Comparison of ENCODE assay signal across 34 cellular contexts in the genomic region with DNA sequence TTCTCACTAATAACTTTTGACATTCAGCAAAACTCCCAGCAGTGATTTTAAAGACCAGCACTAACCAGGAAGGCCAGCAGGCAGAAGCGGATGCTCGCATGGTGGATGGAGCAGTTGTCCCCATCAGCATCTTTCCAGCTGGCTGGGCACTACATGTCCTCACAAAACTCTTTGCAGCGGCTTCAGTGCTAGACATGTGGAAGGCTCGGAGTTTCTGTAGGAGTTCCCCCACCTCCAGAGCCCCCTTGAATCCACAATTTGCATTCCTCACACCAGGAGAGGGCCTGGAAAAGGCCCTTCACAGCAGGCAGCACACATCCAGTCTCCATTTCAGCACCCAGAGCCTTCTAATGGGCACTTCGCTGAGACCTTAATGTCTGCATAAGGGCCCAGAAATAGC.
DNase-seq lines count a peak whose midpoint lies in the region; ATAC-seq and TF ChIP-seq lines count a peak whose summit lies in the region.
"Had no signal": no experiment of that assay in that cellular context is flagged by ENCODE, and none has a peak within 500 bp of the region (broad histone marks: within the 10 kb centered on the region; RNA-seq: fewer than 3 reads in every experiment).

No MANE protein-coding gene starts in this region.

- H3K27me3 Mint-ChIP-seq in endodermal cell (ENCODE audit: insufficient read depth) = no peaks in the 10 kb centered on the region
- H3K27me3 Mint-ChIP-seq in nephron progenitor cell (ENCODE audit: low read depth, poor library complexity) = peaks cover 6% of the 10 kb centered on the region
- H3K27me3 Mint-ChIP-seq: CD4-positive, alpha-beta T cell; CD4-positive, CD25-positive, alpha-beta regulatory T cell had no signal

- no peaks in the 10 kb centered on the region for H3K9me3 ChIP-seq in endodermal cell (ENCODE audit: control insufficient read depth, low read length)
- H3K9me3 ChIP-seq: A549, BE2C, BLaER1, Caco-2 had no signal

- no peak overlapping the region for H3K23ac ChIP-seq in mesendoderm (ENCODE audit: low read length)

- H3K18ac ChIP-seq in mesendoderm (ENCODE audit: low read length) = no peak overlapping the region

- H3K79me2 ChIP-seq in mesendoderm (ENCODE audit: control insufficient read depth, insufficient read depth, low read length) = no peaks in the 10 kb centered on the region

- H3K27me3 ChIP-seq in endodermal cell (ENCODE audit: control insufficient read depth, insufficient read depth, low read length, poor library complexity, severe bottlenecking) (no peaks in the 10 kb centered on the region), mesendoderm (ENCODE audit: insufficient read depth, low read length, poor library complexity) (no peaks in the 10 kb centered on the region)
- H3K27me3 ChIP-seq: BLaER1 had no signal

- no peak overlapping the region for H3K27ac Mint-ChIP-seq in endodermal cell
- H3K27ac Mint-ChIP-seq in nephron progenitor cell = no peak overlapping the region
- H3K27ac Mint-ChIP-seq: B cell; CD14-positive monocyte; CD4-positive, alpha-beta memory T cell; CD4-positive, alpha-beta T cell; CD4-positive, CD25-positive, alpha-beta regulatory T cell; CD8-positive, alpha-beta memory T cell; CD8-positive, alpha-beta T cell had no signal

- H3K4me3 Mint-ChIP-seq in endodermal cell = no peak overlapping the region
- H3K4me3 Mint-ChIP-seq in nephron progenitor cell = no peak overlapping the region
- H3K4me3 Mint-ChIP-seq: B cell; CD4-positive, alpha-beta memory T cell; CD4-positive, alpha-beta T cell; CD4-positive, CD25-positive, alpha-beta regulatory T cell; CD8-positive, alpha-beta memory T cell; CD8-positive, alpha-beta T cell had no signal

- H3K79me1 ChIP-seq in mesendoderm (ENCODE audit: low read length) = no peaks in the 10 kb centered on the region

- H2BK120ac ChIP-seq in mesendoderm (ENCODE audit: low read depth, low read length) = no peak overlapping the region

- H2BK15ac ChIP-seq in mesendoderm (replicated peaks; ENCODE audit: low read depth) = no peak overlapping the region

- 85 to 93% methylated on average over 3 to 5 of the region's 5 CpGs for WGBS in endodermal cell (ENCODE audit: insufficient coverage in 1 of 2, insufficient read length in 1 of 2), 2 experiments
- no CpG with 5 or more reads among the region's 5 CpGs for WGBS in mesendoderm (ENCODE audit: extremely low coverage, insufficient coverage, low lambda C conversion rate)

- DNase-seq in ELF-1 (ENCODE audit: low read depth, low spot score) (peak; percentile 4), endodermal cell (peak; percentile 55), iPS-NIHi7 (ENCODE audit: extremely low spot score) (peak; percentile 24), mesendoderm (peak; percentile 62), COR-L47 (lab: John Stamatoyannopoulos, UW) (no peak), OCI-M1 (lab: John Stamatoyannopoulos, UW) (no peak), nephron progenitor cell (no peak)
- DNase-seq: 8988T; ACHN; AML-193; BE2C; C1 segment of cervical spinal cord; Caco-2; Calu3; CD4-positive, alpha-beta memory T cell; CD4-positive, alpha-beta T cell; CD4-positive, CD25-positive, alpha-beta regulatory T cell; CD8-positive, alpha-beta memory T cell; CD8-positive, alpha-beta T cell; DMS 273 treated with DMSO at 0.1 percent for 48 hours; DMS153; DMS53; DMS79; DMS79 treated with DMSO at 0.1 percent for 48 hours; DND-41; EL had no signal

- H3K56ac ChIP-seq in mesendoderm (ENCODE audit: low read length) = no peak overlapping the region

- no peak overlapping the region for H3K4ac ChIP-seq in mesendoderm (ENCODE audit: low read depth, low read length)

- peaks cover 7% of the 10 kb centered on the region for H3K4me1 Mint-ChIP-seq in endodermal cell
- no peaks in the 10 kb centered on the region for H3K4me1 Mint-ChIP-seq in nephron progenitor cell
- H3K4me1 Mint-ChIP-seq: B cell; CD14-positive monocyte; CD4-positive, alpha-beta memory T cell; CD4-positive, CD25-positive, alpha-beta regulatory T cell; CD8-positive, alpha-beta memory T cell had no signal

- H3K36me3 Mint-ChIP-seq in endodermal cell (ENCODE audit: low read depth) = no peaks in the 10 kb centered on the region
- no peaks in the 10 kb centered on the region for H3K36me3 Mint-ChIP-seq in nephron progenitor cell (ENCODE audit: low read depth)
- H3K36me3 Mint-ChIP-seq: CD14-positive monocyte; CD4-positive, CD25-positive, alpha-beta regulatory T cell; CD8-positive, alpha-beta memory T cell; CD8-positive, alpha-beta T cell had no signal

- H4K8ac ChIP-seq in mesendoderm (ENCODE audit: low read depth, low read length) = peak overlapping the region; percentile 1

- peaks cover 4% of the 10 kb centered on the region for H3K4me1 ChIP-seq in endodermal cell (ENCODE audit: control insufficient read depth, insufficient read depth, low read length)
- no peaks in the 10 kb centered on the region for H3K4me1 ChIP-seq in mesendoderm (ENCODE audit: control insufficient read depth, low read depth, low read length)
- H3K4me1 ChIP-seq: A549; BE2C; BLaER1; BLaER1 treated with 17β-estradiol and CSF1 and Interleukin-3, amounts not matched to agents 10 nM and 100 nM; Caco-2 had no signal

- TF ChIP-seq CTCF in endodermal cell (conservative IDR thresholded peaks at IDR 0.05) (no peak), nephron progenitor cell (IDR thresholded peaks at IDR 0.05) (no peak)

- H3K9ac ChIP-seq in endodermal cell (ENCODE audit: extremely low read depth, low read length, poor library complexity, severe bottlenecking) (no peak overlapping the region), mesendoderm (ENCODE audit: low read length) (no peak overlapping the region)
- H3K9ac ChIP-seq: BLaER1; BLaER1 treated with 17β-estradiol and CSF1 and Interleukin-3, amounts not matched to agents 10 nM and 100 nM had no signal

- H3K4me3 ChIP-seq in endodermal cell (ENCODE audit: low read length) (no peak overlapping the region), mesendoderm (ENCODE audit: low read length) (no peak overlapping the region)
- H3K4me3 ChIP-seq: A549; BLaER1; BLaER1 treated with 17β-estradiol and CSF1 and Interleukin-3, amounts not matched to agents 10 nM and 100 nM had no signal

- no peak overlapping the region for H2AK5ac ChIP-seq in mesendoderm (ENCODE audit: low read length)

- ATAC-seq in HG03439 (IDR thresholded peaks at IDR 0.05; ENCODE audit: unreplicated experiment) = no peak
- ATAC-seq: A549; CD8-positive, alpha-beta T cell had no signal

- H3K27ac ChIP-seq in endodermal cell (ENCODE audit: low read depth, low read length) (no peak overlapping the region), mesendoderm (ENCODE audit: low read depth, low read length) (no peak overlapping the region)
- H3K27ac ChIP-seq: 22Rv1; A549; BLaER1; BLaER1 treated with 17β-estradiol and CSF1 and Interleukin-3, amounts not matched to agents 10 nM and 100 nM; C4-2B had no signal

- H4K5ac ChIP-seq in mesendoderm (ENCODE audit: low read length) = no peak overlapping the region

- no peak overlapping the region for H3K4me2 ChIP-seq in mesendoderm (ENCODE audit: low read length)
- H3K4me2 ChIP-seq: A549; BLaER1; BLaER1 treated with 17β-estradiol and CSF1 and Interleukin-3, amounts not matched to agents 10 nM and 100 nM had no signal

- H3K36me3 ChIP-seq in endodermal cell (ENCODE audit: control insufficient read depth, insufficient read depth, low read length) (no peaks in the 10 kb centered on the region), mesendoderm (ENCODE audit: control insufficient read depth, insufficient read depth, low read length) (no peaks in the 10 kb centered on the region)
- H3K36me3 ChIP-seq: BE2C; BLaER1; BLaER1 treated with 17β-estradiol and CSF1 and Interleukin-3, amounts not matched to agents 10 nM and 100 nM had no signal

- H3K9me3 Mint-ChIP-seq in endodermal cell = peaks cover 5% of the 10 kb centered on the region
- H3K9me3 Mint-ChIP-seq in nephron progenitor cell = peaks cover 4% of the 10 kb centered on the region
- H3K9me3 Mint-ChIP-seq: CD4-positive, alpha-beta memory T cell; CD4-positive, alpha-beta T cell; CD8-positive, alpha-beta memory T cell; CD8-positive, alpha-beta T cell had no signal

- H2BK5ac ChIP-seq in mesendoderm (ENCODE audit: low read length) = no peak overlapping the region

Comparison
In these comparisons a context has a peak if more than half of its experiments do, and no peak if none do; other contexts are left out.
1. DNase-seq: peak in ELF-1 (single experiment), endodermal cell (single experiment), iPS-NIHi7 (single experiment) and mesendoderm (single experiment); none in COR-L47 (single experiment), OCI-M1 (single experiment) and nephron progenitor cell (single experiment).